21 cellular contexts compared by ENCODE assay signal in genomic region chr19:31567776-31568175, GRCh38.
DNase-seq lines count a peak whose midpoint lies in the region; ATAC-seq, FAIRE-seq and TF ChIP-seq lines count a peak whose summit lies in the region.
"Had no signal": no experiment of that assay in that cellular context is flagged by ENCODE, and none has a peak within 500 bp of the region (broad histone marks: within the 10 kb centered on the region; RNA-seq: fewer than 3 reads in every experiment).

No MANE protein-coding gene starts in this region.

- DNase-seq in right atrium auricular region (ENCODE audit: low spot score) (peak; percentile 34), left ventricle myocardium inferior (no peak), H1 (ENCODE audit: low read depth in 1 of 2, low spot score in 2 of 2) (no peak), left lobe of liver (ENCODE audit: low spot score) (peak; percentile 26), iPS-NIHi7 (ENCODE audit: extremely low spot score) (no peak)
- no peak for DNase-seq in central memory CD4-positive, alpha-beta T cell
- DNase-seq: Caco-2; CD4-positive, CD25-positive, alpha-beta regulatory T cell; CD8-positive, alpha-beta T cell; DMS153; DND-41; HFFc6 had no signal

- no peak overlapping the region for H3K23ac ChIP-seq in H1 (ENCODE audit: insufficient read length)

- no peak for TF ChIP-seq EP300 in H1 (IDR thresholded peaks at IDR 0.05; ENCODE audit: borderline replicate concordance in 1 of 2, low read depth in 2 of 2, low read length in 2 of 2)

- no peak overlapping the region for H3K9ac ChIP-seq in H1 (replicated peaks in 1 of 4; ENCODE audit: extremely low read depth in 1 of 4, low read depth in 3 of 4, low read length in 3 of 4)
- H3K9ac ChIP-seq: BLaER1 had no signal

- H3K79me1 ChIP-seq in H1 (ENCODE audit: low read depth, low read length), result no peaks in the 10 kb centered on the region

- H3K36me3 ChIP-seq in right atrium auricular region (no peaks in the 10 kb centered on the region), left ventricle myocardium inferior (no peaks in the 10 kb centered on the region), H1 (ENCODE audit: control insufficient read depth in 2 of 4, insufficient read depth in 4 of 4, low read length in 3 of 4) (no peaks in the 10 kb centered on the region)
- H3K36me3 ChIP-seq: BLaER1, HAP-1 had no signal

- H4K20me1 ChIP-seq in H1 (replicated peaks in 1 of 2; ENCODE audit: control insufficient read depth in 1 of 2, insufficient read depth in 2 of 2, low read length in 2 of 2), result no peaks in the 10 kb centered on the region
- H4K20me1 ChIP-seq: BLaER1 had no signal

- H3K4ac ChIP-seq in H1 (replicated peaks; ENCODE audit: insufficient read length, low read depth, low read length), result no peak overlapping the region

- no peak for ATAC-seq in left lobe of liver
- ATAC-seq in HG03521 (IDR thresholded peaks at IDR 0.05; ENCODE audit: unreplicated experiment), result no peak
- ATAC-seq: CD8-positive, alpha-beta T cell had no signal

- H2BK120ac ChIP-seq in H1 (replicated peaks; ENCODE audit: low read depth, low read length), result no peak overlapping the region

- no peaks in the 10 kb centered on the region for H3K79me2 ChIP-seq in H1 (ENCODE audit: control insufficient read depth in 1 of 2, insufficient read depth in 2 of 2, low read length in 2 of 2)

- H2BK5ac ChIP-seq in H1 (ENCODE audit: low read depth, low read length), result no peak overlapping the region

- no peak overlapping the region for H3K56ac ChIP-seq in H1 (replicated peaks; ENCODE audit: insufficient read length, low read depth, low read length)

- no peak overlapping the region for H3K4me2 ChIP-seq in H1 (ENCODE audit: insufficient read depth in 1 of 2, low read depth in 2 of 2, low read length in 2 of 2)
- H3K4me2 ChIP-seq: BLaER1 had no signal

- H3K27ac ChIP-seq in right atrium auricular region (no peak overlapping the region), left ventricle myocardium inferior (replicated peaks) (no peak overlapping the region), H1 (ENCODE audit: low read depth, low read length) (no peak overlapping the region)
- H3K27ac ChIP-seq: 22Rv1, BLaER1, C4-2B had no signal

- intact Hi-C loops in left ventricle myocardium inferior (cut with micrococcal nuclease), result no loop called here

- no peak overlapping the region for H2AK5ac ChIP-seq in H1 (ENCODE audit: low read depth, low read length)

- no peak overlapping the region for H2BK15ac ChIP-seq in H1 (ENCODE audit: low read length)

- TF ChIP-seq POLR2A in H1 (IDR thresholded peaks at IDR 0.05; ENCODE audit: control extremely low read depth in 1 of 2, low read depth in 2 of 2, low read length in 2 of 2), result no peak

- H2AFZ ChIP-seq in H1 (ENCODE audit: low read length), result peak overlapping the region; percentile 1; the same call in 1 of the 2 replicates

- H3K23me2 ChIP-seq in H1 (ENCODE audit: low read depth, low read length), result no peaks in the 10 kb centered on the region; the same call in 1 of the 2 replicates

- H4K8ac ChIP-seq in H1 (ENCODE audit: extremely low read depth, insufficient read depth, low read length), result no peak overlapping the region

- POLR2A ChIA-PET in H1 (lab: Charles Lee; ENCODE audit: partially characterized antibody), result no interaction called here

- 0 out of 2 replicates have a peak overlapping the region, but pooled peaks have one; percentile 30 for H2BK12ac ChIP-seq in H1 (ENCODE audit: low read depth, low read length)

- CTCF ChIA-PET in H1 (lab: Charles Lee; ENCODE audit: partially characterized antibody), result interaction anchor here (1.1 to 3.0 kb wide), 3 partner anchors 9 to 657 kb away, joined by 3 to 13 read pairs (median 4); no protein-coding TSS in a partner anchor

- H3K14ac ChIP-seq in H1 (ENCODE audit: insufficient read length), result no peak overlapping the region

- no peak overlapping the region for H3K4me3 ChIP-seq in right atrium auricular region
- H3K4me3 ChIP-seq in left ventricle myocardium inferior, result no peak overlapping the region
- no peak overlapping the region for H3K4me3 ChIP-seq in H1 (ENCODE audit: extremely low read depth in 1 of 4, insufficient read depth in 2 of 4, low read depth in 3 of 4, low read length in 4 of 4)
- H3K4me3 ChIP-seq: BLaER1, HAP-1 had no signal

- 89% methylated on average over 11 of the region's 11 CpGs; no CpG with 5 or more reads in 1 of the 2 experiments for WGBS in H1 (ENCODE audit: extremely low coverage in 1 of 2, insufficient coverage in 1 of 2, insufficient read length in 1 of 2, insufficient replicate concordance in 2 of 2, low coverage in 1 of 2, low lambda C conversion rate in 2 of 2, missing lambda C conversion rate in 1 of 2), 2 experiments

- no peaks in the 10 kb centered on the region for H3K9me3 ChIP-seq in right atrium auricular region
- H3K9me3 ChIP-seq in left ventricle myocardium inferior (replicated peaks), result no peaks in the 10 kb centered on the region
- H3K9me3 ChIP-seq in H1 (ENCODE audit: insufficient read depth in 2 of 2, low read depth in 1 of 2, low read length in 1 of 2), result no peaks in the 10 kb centered on the region
- H3K9me3 ChIP-seq: BLaER1, Caco-2, HAP-1 had no signal

- no peaks in the 10 kb centered on the region for H3K27me3 ChIP-seq in right atrium auricular region
- peaks cover 45% of the 10 kb centered on the region for H3K27me3 ChIP-seq in left ventricle myocardium inferior (ENCODE audit: low read depth)
- no peaks in the 10 kb centered on the region for H3K27me3 ChIP-seq in H1 (replicated peaks in 1 of 4; ENCODE audit: control insufficient read depth in 3 of 4, extremely low read depth in 1 of 4, insufficient read depth in 3 of 4, low read length in 3 of 4)
- H3K27me3 ChIP-seq: BLaER1 had no signal

- TF ChIP-seq CTCF in right atrium auricular region (IDR thresholded peaks at IDR 0.05) (no peak), left ventricle myocardium inferior (IDR thresholded peaks at IDR 0.05; ENCODE audit: borderline replicate concordance) (no peak), H1 (IDR thresholded peaks at IDR 0.05; ENCODE audit: control extremely low read depth in 1 of 3, insufficient read depth in 1 of 3, low read depth in 1 of 3, low read length in 3 of 3) (no peak)

- peak overlapping the region; percentile 36 for H4K91ac ChIP-seq in H1 (replicated peaks; ENCODE audit: insufficient read length, low read length)

- no peaks in the 10 kb centered on the region for H3K4me1 ChIP-seq in right atrium auricular region
- no peaks in the 10 kb centered on the region for H3K4me1 ChIP-seq in left ventricle myocardium inferior
- peaks cover 0 to 3% (median 0%) of the 10 kb centered on the region in 4 experiments; a peak in 2 of 7 replicates for H3K4me1 ChIP-seq in H1 (replicated peaks in 1 of 4; ENCODE audit: control insufficient read depth in 3 of 4, insufficient read depth in 4 of 4, low read length in 3 of 4)
- H3K4me1 ChIP-seq: BLaER1, Caco-2, HAP-1 had no signal

- no peak overlapping the region for H2BK20ac ChIP-seq in H1 (ENCODE audit: low read length)

- no peak overlapping the region for H3K18ac ChIP-seq in H1 (ENCODE audit: extremely low read depth, low read length)

- no peak overlapping the region for H4K5ac ChIP-seq in H1 (ENCODE audit: insufficient read length, low read depth, low read length)

- TF ChIP-seq RAD21 in H1 (IDR thresholded peaks at IDR 0.05 in 1 of 2, conservative IDR thresholded peaks at IDR 0.05 in 1 of 2; ENCODE audit: low read depth in 2 of 2, low read length in 2 of 2), result no peak

- FAIRE-seq in H1 (lab: Jason Lieb, UNC), result no peak
- FAIRE-seq: A204.1, G401.6, GM12892, H54 had no signal

TF ChIP-seq in H1, 55 proteins besides CTCF, POLR2A, EP300 and RAD21:
- TF ChIP-seq TAF1 (IDR thresholded peaks at IDR 0.05; ENCODE audit: low read depth, low read length) (no peak), SP2 (IDR thresholded peaks at IDR 0.05; ENCODE audit: low read length) (no peak), SRF (IDR thresholded peaks at IDR 0.05; ENCODE audit: low read depth, low read length) (no peak), BRCA1 (IDR thresholded peaks at IDR 0.05; ENCODE audit: low read depth, low read length) (no peak), JUND (IDR thresholded peaks at IDR 0.05; ENCODE audit: low read length) (no peak), RBBP5 (IDR thresholded peaks at IDR 0.05; ENCODE audit: borderline replicate concordance, low read depth, low read length) (no peak), EZH2 (IDR thresholded peaks at IDR 0.05; ENCODE audit: low read depth, low read length, severe bottlenecking) (no peak), MAX (IDR thresholded peaks at IDR 0.05) (no peak), MAFK (IDR thresholded peaks at IDR 0.05; ENCODE audit: low read depth, low read length) (no peak), CHD1 (IDR thresholded peaks at IDR 0.05; ENCODE audit: low read depth, low read length) (no peak), KDM5A (IDR thresholded peaks at IDR 0.05; ENCODE audit: low read length) (no peak), SUZ12 (IDR thresholded peaks at IDR 0.05; ENCODE audit: low read length) (no peak), SIRT6 (IDR thresholded peaks at IDR 0.05; ENCODE audit: low read length) (no peak), ASH2L (IDR thresholded peaks at IDR 0.05; ENCODE audit: low read length) (no peak)
TF ChIP-seq in H1: peak in this region for 0.

Comparison
In these comparisons a context has a peak if more than half of its experiments do, and no peak if none do; other contexts are left out.
1. DNase-seq: peak in right atrium auricular region (single experiment) and left lobe of liver (single experiment); none in left ventricle myocardium inferior (single experiment), H1 (0 of 2), iPS-NIHi7 (single experiment) and central memory CD4-positive, alpha-beta T cell (single experiment).